ENCODE assay signal across 7 cellular contexts in the genomic region with DNA sequence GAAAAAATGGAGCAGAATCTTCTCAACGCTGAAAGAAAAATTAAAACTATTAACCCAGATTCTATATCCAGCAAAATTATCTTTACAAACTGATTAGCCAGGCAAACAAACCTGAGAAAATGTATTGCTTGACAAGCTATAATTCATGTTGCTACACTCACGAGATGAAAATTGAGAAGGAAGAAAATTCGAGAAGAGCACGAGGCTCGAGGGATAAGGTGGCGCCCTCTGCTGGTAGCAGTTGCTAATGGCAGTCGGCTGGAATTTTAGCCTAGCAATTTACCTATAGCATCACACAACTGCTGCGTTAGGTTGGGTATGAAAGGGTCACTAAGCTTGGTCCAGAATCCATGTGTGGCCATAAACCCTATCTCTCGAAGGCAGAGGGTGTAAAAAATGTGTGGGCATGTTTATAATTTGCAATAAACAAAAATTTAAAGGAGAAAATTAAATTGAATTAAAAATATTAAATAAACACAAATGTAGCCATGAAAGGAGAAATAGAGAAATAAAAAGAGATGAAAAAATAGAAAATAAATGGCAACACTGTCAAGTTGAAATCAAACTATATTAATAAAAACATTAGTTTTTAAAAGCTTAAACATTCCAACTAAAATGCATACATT.
DNase-seq lines count a peak whose midpoint lies in the region; ATAC-seq and TF ChIP-seq lines count a peak whose summit lies in the region.

No MANE protein-coding gene starts in this region.

- WGBS in heart right ventricle, 2 donors = 19 to 25% methylated on average over 9 of the region's 9 CpGs

- H3K36me3 ChIP-seq in GM23338 (ENCODE audit: insufficient read depth) (no peaks in the 10 kb centered on the region), heart right ventricle (no peaks in the 10 kb centered on the region)

- no peak overlapping the region for H3K4me3 Mint-ChIP-seq in GM23338
- no peak overlapping the region for H3K4me3 Mint-ChIP-seq in activated T-cell treated with anti-CD3 and anti-CD28 coated beads, Interleukin-2, amount 50 U/mL, for 72 hours

- H3K36me3 Mint-ChIP-seq in GM23338 (ENCODE audit: low read depth) = no peaks in the 10 kb centered on the region
- no peaks in the 10 kb centered on the region for H3K36me3 Mint-ChIP-seq in activated T-cell treated with anti-CD3 and anti-CD28 coated beads, Interleukin-2, amount 50 U/mL, for 72 hours (ENCODE audit: insufficient read depth in 2 of 2)

- no peaks in the 10 kb centered on the region for H4K20me1 ChIP-seq in GM23338 (replicated peaks; ENCODE audit: insufficient read depth)

- no peak overlapping the region for H3K4me2 ChIP-seq in GM23338

- H3F3A ChIP-seq in GM23338 (replicated peaks; ENCODE audit: low read depth) = no peaks in the 10 kb centered on the region

- no peaks in the 10 kb centered on the region for H3K27me3 Mint-ChIP-seq in GM23338 (ENCODE audit: insufficient read depth, low read depth, poor library complexity)
- no peaks in the 10 kb centered on the region for H3K27me3 Mint-ChIP-seq in activated T-cell treated with anti-CD3 and anti-CD28 coated beads, Interleukin-2, amount 50 U/mL, for 72 hours (ENCODE audit: low read depth)

- H3K4me1 ChIP-seq in GM23338 (ENCODE audit: insufficient read depth) (no peaks in the 10 kb centered on the region), heart right ventricle (no peaks in the 10 kb centered on the region)

- DNase-seq in G401 (ENCODE audit: low spot score) = peak; percentile 26
- DNase-seq in GM23338 (ENCODE audit: low spot score) = peak; percentile 53
- peak; percentile 6 for DNase-seq in NCI-H510A (lab: John Stamatoyannopoulos, UW)
- peak; percentile 17 to 31 for DNase-seq in activated T-cell treated with anti-CD3 and anti-CD28 coated beads, Interleukin-2, amount 50 U/mL, for 72 hours
- DNase-seq in heart right ventricle = peak in 1 of 2 donors; percentile 4
- DNase-seq in stimulated activated CD4-positive, alpha-beta T cell treated with anti-CD3 and anti-CD28 coated beads, Interleukin-2, amount 100 ng/mL, for 24 hours = peak; percentile 19 to 30
- no peak for DNase-seq in NCI-H1105 (lab: John Stamatoyannopoulos, UW)

- H3K9me2 ChIP-seq in GM23338 (ENCODE audit: insufficient read depth) = no peaks in the 10 kb centered on the region

- no peak overlapping the region for H3K27ac ChIP-seq in GM23338 (ENCODE audit: low read depth)
- H3K27ac ChIP-seq in heart right ventricle = no peak overlapping the region

- H3K79me2 ChIP-seq in GM23338 (replicated peaks; ENCODE audit: insufficient read depth) = no peaks in the 10 kb centered on the region

- TF ChIP-seq CTCF in GM23338 (conservative IDR thresholded peaks at IDR 0.05; ENCODE audit: low read depth in 2 of 2) (peak; percentile 77 to 79), heart right ventricle (IDR thresholded peaks at IDR 0.05) (peak; percentile 23 to 83 (median 62))

- no peak overlapping the region for H3K4me3 ChIP-seq in GM23338
- H3K4me3 ChIP-seq in heart right ventricle = no peak overlapping the region

- no peaks in the 10 kb centered on the region for H3K9me3 Mint-ChIP-seq in GM23338
- H3K9me3 Mint-ChIP-seq in activated T-cell treated with anti-CD3 and anti-CD28 coated beads, Interleukin-2, amount 50 U/mL, for 72 hours = no peaks in the 10 kb centered on the region

- H2AFZ ChIP-seq in GM23338 = no peak overlapping the region

- no peak overlapping the region for H3K27ac Mint-ChIP-seq in GM23338
- no peak overlapping the region for H3K27ac Mint-ChIP-seq in activated T-cell treated with anti-CD3 and anti-CD28 coated beads, Interleukin-2, amount 50 U/mL, for 72 hours

- ATAC-seq in GM23338 (no peak), heart right ventricle (no peak)
- no peak for ATAC-seq in activated T-cell treated with anti-CD3 and anti-CD28 coated beads, Interleukin-2, amount 50 U/mL, for 72 hours (replicated peaks in 1 of 2)

- intact Hi-C loops in heart right ventricle (cut with DNase I) = no loop called here

- H3K9me3 ChIP-seq in heart right ventricle = no peaks in the 10 kb centered on the region

- no peaks in the 10 kb centered on the region for H3K4me1 Mint-ChIP-seq in GM23338
- no peaks in the 10 kb centered on the region for H3K4me1 Mint-ChIP-seq in activated T-cell treated with anti-CD3 and anti-CD28 coated beads, Interleukin-2, amount 50 U/mL, for 72 hours (ENCODE audit: low read depth)

- in situ Hi-C loops in G401 (cut with HindIII; ENCODE audit: low sequenced_read_pairs) = no loop called here

- no peaks in the 10 kb centered on the region for H3K27me3 ChIP-seq in GM23338 (ENCODE audit: insufficient read depth)
- peaks cover 0 to 7% (median 0%) of the 10 kb centered on the region in 7 donors for H3K27me3 ChIP-seq in heart right ventricle

TF ChIP-seq in GM23338, 12 proteins besides CTCF, POLR2A, EP300 and RAD21 (continues in another document):
- TF ChIP-seq CREB1 (CRISPR knock-in tag; IDR thresholded peaks at IDR 0.05; ENCODE audit: low read depth) (no peak), EZH2 (IDR thresholded peaks at IDR 0.05; ENCODE audit: low read depth, unreplicated experiment) (no peak), POLR2AphosphoS5 (IDR thresholded peaks at IDR 0.05; ENCODE audit: low read depth) (no peak), STAT1 (IDR thresholded peaks at IDR 0.05; ENCODE audit: unreplicated experiment) (no peak), ZNF114 (CRISPR knock-in tag; IDR thresholded peaks at IDR 0.05) (no peak), JUNB (IDR thresholded peaks at IDR 0.05; ENCODE audit: unreplicated experiment) (no peak), EZH2phosphoT487 (IDR thresholded peaks at IDR 0.05; ENCODE audit: unreplicated experiment) (no peak), NANOG (IDR thresholded peaks at IDR 0.05; ENCODE audit: borderline replicate concordance) (no peak), ZNF331 (CRISPR knock-in tag; IDR thresholded peaks at IDR 0.05; ENCODE audit: low read depth) (no peak)
- TF ChIP-seq, protein P1, sequence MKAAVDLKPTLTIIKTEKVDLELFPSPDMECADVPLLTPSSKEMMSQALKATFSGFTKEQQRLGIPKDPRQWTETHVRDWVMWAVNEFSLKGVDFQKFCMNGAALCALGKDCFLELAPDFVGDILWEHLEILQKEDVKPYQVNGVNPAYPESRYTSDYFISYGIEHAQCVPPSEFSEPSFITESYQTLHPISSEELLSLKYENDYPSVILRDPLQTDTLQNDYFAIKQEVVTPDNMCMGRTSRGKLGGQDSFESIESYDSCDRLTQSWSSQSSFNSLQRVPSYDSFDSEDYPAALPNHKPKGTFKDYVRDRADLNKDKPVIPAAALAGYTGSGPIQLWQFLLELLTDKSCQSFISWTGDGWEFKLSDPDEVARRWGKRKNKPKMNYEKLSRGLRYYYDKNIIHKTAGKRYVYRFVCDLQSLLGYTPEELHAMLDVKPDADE (IDR thresholded peaks at IDR 0.05) = no peak
- TF ChIP-seq, protein P2, sequence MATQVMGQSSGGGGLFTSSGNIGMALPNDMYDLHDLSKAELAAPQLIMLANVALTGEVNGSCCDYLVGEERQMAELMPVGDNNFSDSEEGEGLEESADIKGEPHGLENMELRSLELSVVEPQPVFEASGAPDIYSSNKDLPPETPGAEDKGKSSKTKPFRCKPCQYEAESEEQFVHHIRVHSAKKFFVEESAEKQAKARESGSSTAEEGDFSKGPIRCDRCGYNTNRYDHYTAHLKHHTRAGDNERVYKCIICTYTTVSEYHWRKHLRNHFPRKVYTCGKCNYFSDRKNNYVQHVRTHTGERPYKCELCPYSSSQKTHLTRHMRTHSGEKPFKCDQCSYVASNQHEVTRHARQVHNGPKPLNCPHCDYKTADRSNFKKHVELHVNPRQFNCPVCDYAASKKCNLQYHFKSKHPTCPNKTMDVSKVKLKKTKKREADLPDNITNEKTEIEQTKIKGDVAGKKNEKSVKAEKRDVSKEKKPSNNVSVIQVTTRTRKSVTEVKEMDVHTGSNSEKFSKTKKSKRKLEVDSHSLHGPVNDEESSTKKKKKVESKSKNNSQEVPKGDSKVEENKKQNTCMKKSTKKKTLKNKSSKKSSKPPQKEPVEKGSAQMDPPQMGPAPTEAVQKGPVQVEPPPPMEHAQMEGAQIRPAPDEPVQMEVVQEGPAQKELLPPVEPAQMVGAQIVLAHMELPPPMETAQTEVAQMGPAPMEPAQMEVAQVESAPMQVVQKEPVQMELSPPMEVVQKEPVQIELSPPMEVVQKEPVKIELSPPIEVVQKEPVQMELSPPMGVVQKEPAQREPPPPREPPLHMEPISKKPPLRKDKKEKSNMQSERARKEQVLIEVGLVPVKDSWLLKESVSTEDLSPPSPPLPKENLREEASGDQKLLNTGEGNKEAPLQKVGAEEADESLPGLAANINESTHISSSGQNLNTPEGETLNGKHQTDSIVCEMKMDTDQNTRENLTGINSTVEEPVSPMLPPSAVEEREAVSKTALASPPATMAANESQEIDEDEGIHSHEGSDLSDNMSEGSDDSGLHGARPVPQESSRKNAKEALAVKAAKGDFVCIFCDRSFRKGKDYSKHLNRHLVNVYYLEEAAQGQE (IDR thresholded peaks at IDR 0.05; ENCODE audit: unreplicated experiment) = no peak
